In genomic region chr18:48816554-48816953, GRCh38 we compare ENCODE assay signal across 20 cellular contexts.
DNase-seq lines count a peak whose midpoint lies in the region; FAIRE-seq and TF ChIP-seq lines count a peak whose summit lies in the region.
"Had no signal": no experiment of that assay in that cellular context is flagged by ENCODE, and none has a peak within 500 bp of the region (broad histone marks: within the 10 kb centered on the region; RNA-seq: fewer than 3 reads in every experiment).

No MANE protein-coding gene starts in this region.

- H3K27me3 Mint-ChIP-seq in activated CD4-positive, alpha-beta T cell treated with anti-CD3 and anti-CD28 coated beads, Interleukin-2, amount 10 ng/mL, durations not matched to agents 24 days and 14 days: no peaks in the 10 kb centered on the region
- H3K27me3 Mint-ChIP-seq in immature natural killer cell (ENCODE audit: low read depth in 3 of 3): peaks cover 3 to 10% (median 4%) of the 10 kb centered on the region in 3 donors
- H3K27me3 Mint-ChIP-seq: stimulated activated memory B cell treated with anti-CD40 and anti-IgM and Interleukin-4, amounts not matched to agents 10 μg/mL and 1 μg/mL and 100 μg/mL, for 72 hours had no signal

- no peaks in the 10 kb centered on the region for H3K27me3 ChIP-seq in spleen (replicated peaks in 1 of 7)
- H3K27me3 ChIP-seq: BE2C, esophagus squamous epithelium, upper lobe of right lung had no signal

- no peak overlapping the region for H3K4me3 Mint-ChIP-seq in activated CD4-positive, alpha-beta T cell treated with anti-CD3 and anti-CD28 coated beads, Interleukin-2, amount 10 ng/mL, durations not matched to agents 24 days and 14 days
- peak overlapping the region in 2 of 5 donors; percentile 31 to 41 for H3K4me3 Mint-ChIP-seq in immature natural killer cell
- H3K4me3 Mint-ChIP-seq: stimulated activated memory B cell treated with anti-CD40 and anti-IgM and Interleukin-4, amounts not matched to agents 10 μg/mL and 1 μg/mL and 100 μg/mL, for 72 hours had no signal

- no peaks in the 10 kb centered on the region for H3K9me3 Mint-ChIP-seq in activated CD4-positive, alpha-beta T cell treated with anti-CD3 and anti-CD28 coated beads, Interleukin-2, amount 10 ng/mL, durations not matched to agents 24 days and 14 days
- H3K9me3 Mint-ChIP-seq in immature natural killer cell: no peaks in the 10 kb centered on the region
- H3K9me3 Mint-ChIP-seq: stimulated activated memory B cell treated with anti-CD40 and anti-IgM and Interleukin-4, amounts not matched to agents 10 μg/mL and 1 μg/mL and 100 μg/mL, for 72 hours had no signal

- no peaks in the 10 kb centered on the region for H3K9me3 ChIP-seq in HEK293 (ENCODE audit: control insufficient read depth, insufficient read depth, low read depth, low read length)
- no peaks in the 10 kb centered on the region for H3K9me3 ChIP-seq in spleen
- H3K9me3 ChIP-seq: BE2C, esophagus squamous epithelium, upper lobe of right lung had no signal

- H3K27ac ChIP-seq in HEK293 (ENCODE audit: extremely low read depth, low read depth, low read length): no peak overlapping the region
- H3K27ac ChIP-seq in spleen: no peak overlapping the region
- H3K27ac ChIP-seq: esophagus squamous epithelium, upper lobe of right lung had no signal

- H3K27ac Mint-ChIP-seq in activated CD4-positive, alpha-beta T cell treated with anti-CD3 and anti-CD28 coated beads, Interleukin-2, amount 10 ng/mL, durations not matched to agents 24 days and 14 days: peak overlapping the region; percentile 85
- peak overlapping the region; percentile 94 to 98 (median 96) for H3K27ac Mint-ChIP-seq in immature natural killer cell

- TF ChIP-seq POLR2A in spleen (IDR thresholded peaks at IDR 0.05): no peak
- no peak for TF ChIP-seq POLR2A in GM12891 (IDR thresholded peaks at IDR 0.05; ENCODE audit: low read depth, low read length)

- POLR2A ChIA-PET in HEK293 (lab: Yijun Ruan, JAX): interaction anchor here (1.7 kb wide), 1 partner anchor 12 kb away, joined by 7 read pairs; no protein-coding TSS in a partner anchor

- intact Hi-C loops in activated CD4-positive, alpha-beta T cell treated with anti-CD3 and anti-CD28 coated beads, Interleukin-2, amount 10 ng/mL, durations not matched to agents 24 days and 14 days (cut with micrococcal nuclease): no loop called here
- intact Hi-C loops in spleen (cut with DNase I; ENCODE audit: low total_unique reads): no loop called here

- DNase-seq in activated CD4-positive, alpha-beta T cell treated with anti-CD3 and anti-CD28 coated beads, Interleukin-2, amount 10 ng/mL, durations not matched to agents 24 days and 14 days: no peak
- no peak for DNase-seq in activated CD4-positive, alpha-beta T cell treated with anti-CD3 and anti-CD28 coated beads for 1 hour
- DNase-seq in immature natural killer cell (no peak), spleen (peak; percentile 24), GM12891 (ENCODE audit: insufficient read length, low spot score) (no peak), anterior cingulate cortex (lab: John Stamatoyannopoulos, UW) (no peak)
- no peak for DNase-seq in stimulated activated CD4-positive, alpha-beta T cell treated with anti-CD3 and anti-CD28 coated beads, Interleukin-4, amount 100 ng/mL, for 24 hours
- DNase-seq: amygdala; BE2C; effector CD4-positive, alpha-beta T cell; esophagus squamous epithelium; NCI-H1436; NCI-H526 treated with DMSO at 0.1 percent for 48 hours; retina; stimulated activated CD4-positive, alpha-beta T cell treated with anti-CD3 and anti-CD28 coated beads, Interleukin-15, amount 100 ng/mL, for 24 hours; SW 1271 had no signal

- H3K4me1 Mint-ChIP-seq in activated CD4-positive, alpha-beta T cell treated with anti-CD3 and anti-CD28 coated beads, Interleukin-2, amount 10 ng/mL, durations not matched to agents 24 days and 14 days: peaks cover 58% of the 10 kb centered on the region
- peaks cover 88 to 89% of the 10 kb centered on the region in 2 donors for H3K4me1 Mint-ChIP-seq in immature natural killer cell

- H3K4me1 ChIP-seq in HEK293 (ENCODE audit: control insufficient read depth, insufficient read depth, low read length): peaks cover 2% of the 10 kb centered on the region; the same call in 1 of the 2 replicates
- peaks cover 0 to 42% (median 17%) of the 10 kb centered on the region in 6 donors for H3K4me1 ChIP-seq in spleen
- H3K4me1 ChIP-seq: BE2C had no signal

- no peak for TF ChIP-seq CTCF in HEK293 (tag by site-specific recombination; IDR thresholded peaks at IDR 0.05)
- no peak for TF ChIP-seq CTCF in spleen (IDR thresholded peaks at IDR 0.05 in 8 of 11, conservative IDR thresholded peaks at IDR 0.05 in 3 of 11)

- 74 to 83% (median 82%) methylated on average over 7 of the region's 7 CpGs for WGBS in spleen, 5 donors

- H3K4me3 ChIP-seq in HEK293 (ENCODE audit: low read depth, low read length) (no peak overlapping the region), spleen (no peak overlapping the region)
- H3K4me3 ChIP-seq: esophagus squamous epithelium, upper lobe of right lung had no signal

- CTCF ChIA-PET in HEK293 (lab: Yijun Ruan, JAX): interaction anchor here (0.8 to 1.6 kb wide), 3 partner anchors 17 to 450 kb away, joined by 3 read pairs; no protein-coding TSS in a partner anchor

- no peaks in the 10 kb centered on the region; a peak in 1 of 3 replicates for H3K36me3 ChIP-seq in HEK293 (ENCODE audit: control insufficient read depth in 2 of 2, insufficient read depth in 1 of 2, low read length in 2 of 2)
- peaks cover 0 to 34% (median 0%) of the 10 kb centered on the region in 6 donors for H3K36me3 ChIP-seq in spleen
- H3K36me3 ChIP-seq: BE2C, upper lobe of right lung had no signal

- no peak for FAIRE-seq in GM12891 (lab: Jason Lieb, UNC)
- FAIRE-seq: G401.6 had no signal

- H3K36me3 Mint-ChIP-seq in activated CD4-positive, alpha-beta T cell treated with anti-CD3 and anti-CD28 coated beads, Interleukin-2, amount 10 ng/mL, durations not matched to agents 24 days and 14 days (ENCODE audit: low read depth): peaks cover 5% of the 10 kb centered on the region
- H3K36me3 Mint-ChIP-seq in immature natural killer cell: peaks cover 11 to 12% (median 12%) of the 10 kb centered on the region in 3 donors

TF ChIP-seq in HEK293, 187 proteins besides CTCF, POLR2A, EP300 and RAD21:
- peak; percentile 71 for TF ChIP-seq WT1 (tag by site-specific recombination; IDR thresholded peaks at IDR 0.05)
- TF ChIP-seq ZSCAN30 (tag by site-specific recombination; IDR thresholded peaks at IDR 0.05): no peak

TF ChIP-seq in GM12891, 5 proteins besides CTCF, POLR2A, EP300 and RAD21:
- TF ChIP-seq SPI1 (IDR thresholded peaks at IDR 0.05; ENCODE audit: low read depth, low read length): no peak
- TF ChIP-seq POU2F2 (IDR thresholded peaks at IDR 0.05; ENCODE audit: low read depth, low read length): no peak
- TF ChIP-seq POLR2AphosphoS5 (IDR thresholded peaks at IDR 0.05; ENCODE audit: low read depth, low read length): no peak
- no peak for TF ChIP-seq PAX5 (IDR thresholded peaks at IDR 0.05; ENCODE audit: insufficient read depth, low read length, severe bottlenecking)
- TF ChIP-seq TAF1 (IDR thresholded peaks at IDR 0.05; ENCODE audit: low read depth, low read length): no peak
